Comparison of ENCODE assay signal across 11 cellular contexts in genomic region chr12:673849-674248, GRCh38. TPM values are rescaled to one million over a fixed set of nuclear protein-coding genes. Genes with fewer than 3 reads are reported as not detected.
DNase-seq lines count a peak whose midpoint lies in the region; ATAC-seq and TF ChIP-seq lines count a peak whose summit lies in the region.
"Had no signal": no experiment of that assay in that cellular context is flagged by ENCODE, and none has a peak within 500 bp of the region (broad histone marks: within the 10 kb centered on the region; RNA-seq: fewer than 3 reads in every experiment).

No MANE protein-coding gene starts in this region.

- peaks cover 29 to 74% (median 47%) of the 10 kb centered on the region in 4 donors for H3K4me1 Mint-ChIP-seq in CD4-positive, CD25-positive, alpha-beta regulatory T cell
- H3K4me1 Mint-ChIP-seq in activated T-helper 2 cell treated with anti-CD3 and anti-CD28 coated beads, Interferon-gamma antibody, Interleukin-2, Interleukin-4, amounts not matched to agents 10 μg/mL and 5 μg/mL and 100 μg/mL, durations not matched to agents 14 hours and 24 hours and 36 hours (ENCODE audit: low read depth): peaks cover 65% of the 10 kb centered on the region

- no peaks in the 10 kb centered on the region for H3K27me3 ChIP-seq in CD4-positive, CD25-positive, alpha-beta regulatory T cell (ENCODE audit: control insufficient read depth, insufficient read depth, low read length)
- no peaks in the 10 kb centered on the region for H3K27me3 ChIP-seq in ascending aorta
- H3K27me3 ChIP-seq: SJSA1, tibial nerve had no signal

- no peaks in the 10 kb centered on the region for H3K27me3 Mint-ChIP-seq in CD4-positive, CD25-positive, alpha-beta regulatory T cell
- H3K27me3 Mint-ChIP-seq in activated T-helper 2 cell treated with anti-CD3 and anti-CD28 coated beads, Interferon-gamma antibody, Interleukin-2, Interleukin-4, amounts not matched to agents 10 μg/mL and 5 μg/mL and 100 μg/mL, durations not matched to agents 14 hours and 24 hours and 36 hours (ENCODE audit: low read depth): no peaks in the 10 kb centered on the region

- H3K4me1 ChIP-seq in CD4-positive, CD25-positive, alpha-beta regulatory T cell (ENCODE audit: control insufficient read depth, insufficient read depth, low read length, poor library complexity, severe bottlenecking): peaks cover 57% of the 10 kb centered on the region
- no peaks in the 10 kb centered on the region for H3K4me1 ChIP-seq in ascending aorta
- H3K4me1 ChIP-seq: SJSA1 had no signal

- no peak for TF ChIP-seq CTCF in ascending aorta (IDR thresholded peaks at IDR 0.05)

- H3K36me3 ChIP-seq in CD4-positive, CD25-positive, alpha-beta regulatory T cell (ENCODE audit: control insufficient read depth, insufficient read depth, low read length): no peaks in the 10 kb centered on the region
- no peaks in the 10 kb centered on the region for H3K36me3 ChIP-seq in ascending aorta
- H3K36me3 ChIP-seq: SJSA1, tibial nerve had no signal

- H3K9me3 ChIP-seq in CD4-positive, CD25-positive, alpha-beta regulatory T cell (ENCODE audit: control insufficient read depth in 2 of 2, low read length in 2 of 2): no peaks in the 10 kb centered on the region
- no peaks in the 10 kb centered on the region for H3K9me3 ChIP-seq in ascending aorta
- H3K9me3 ChIP-seq: SJSA1, tibial nerve had no signal

- peak overlapping the region; percentile 84 for H3K4me3 ChIP-seq in CD4-positive, CD25-positive, alpha-beta regulatory T cell (ENCODE audit: low read depth, low read length)
- no peak overlapping the region for H3K4me3 ChIP-seq in ascending aorta
- H3K4me3 ChIP-seq: SJSA1, tibial nerve had no signal

- peak overlapping the region; percentile 84 to 99 (median 95) for H3K27ac Mint-ChIP-seq in CD4-positive, CD25-positive, alpha-beta regulatory T cell
- H3K27ac Mint-ChIP-seq in activated T-helper 2 cell treated with anti-CD3 and anti-CD28 coated beads, Interferon-gamma antibody, Interleukin-2, Interleukin-4, amounts not matched to agents 10 μg/mL and 5 μg/mL and 100 μg/mL, durations not matched to agents 14 hours and 24 hours and 36 hours: peak overlapping the region; percentile 69

- H3K27ac ChIP-seq in CD4-positive, CD25-positive, alpha-beta regulatory T cell (ENCODE audit: insufficient read depth, low read length, poor library complexity, severe bottlenecking): peak overlapping the region; percentile 96
- no peak overlapping the region for H3K27ac ChIP-seq in ascending aorta
- H3K27ac ChIP-seq: SJSA1, tibial nerve had no signal

- no peak for ATAC-seq in CD4-positive, CD25-positive, alpha-beta regulatory T cell (ENCODE audit: low read depth in 2 of 2)
- peak; percentile 29 for ATAC-seq in GM19328 (IDR thresholded peaks at IDR 0.05; ENCODE audit: unreplicated experiment)
- ATAC-seq in HG03066 (IDR thresholded peaks at IDR 0.05; ENCODE audit: low read depth, unreplicated experiment): peak; percentile 13

- no peaks in the 10 kb centered on the region for H3K36me3 Mint-ChIP-seq in CD4-positive, CD25-positive, alpha-beta regulatory T cell
- H3K36me3 Mint-ChIP-seq in activated T-helper 2 cell treated with anti-CD3 and anti-CD28 coated beads, Interferon-gamma antibody, Interleukin-2, Interleukin-4, amounts not matched to agents 10 μg/mL and 5 μg/mL and 100 μg/mL, durations not matched to agents 14 hours and 24 hours and 36 hours (ENCODE audit: low read depth): no peaks in the 10 kb centered on the region

- intact Hi-C loops in activated T-helper 2 cell treated with anti-CD3 and anti-CD28 coated beads, Interferon-gamma antibody, Interleukin-2, Interleukin-4, amounts not matched to agents 10 μg/mL and 5 μg/mL and 100 μg/mL, durations not matched to agents 14 hours and 24 hours and 36 hours (cut with micrococcal nuclease): loop anchor here (1.0 to 10.0 kb wide), 7 partner anchors 39 to 219 kb away; partner anchors contain the start of gene B4GALNT3
- intact Hi-C loops in ascending aorta (cut with DNase I) (no loop called here), posterior cingulate gyrus (cut with DNase I) (no loop called here)

- DNase-seq in CD4-positive, CD25-positive, alpha-beta regulatory T cell: no peak
- no peak for DNase-seq in activated T-helper 2 cell treated with anti-CD3 and anti-CD28 coated beads, Interferon-gamma antibody, Interleukin-2, Interleukin-4, amounts not matched to agents 10 μg/mL and 5 μg/mL and 100 μg/mL, durations not matched to agents 14 hours and 24 hours and 36 hours (ENCODE audit: low spot score)
- DNase-seq in ascending aorta (ENCODE audit: low spot score in 2 of 2): no peak
- no peak for DNase-seq in posterior cingulate gyrus
- no peak for DNase-seq in HuH-7.5 (ENCODE audit: low spot score)
- DNase-seq in DMS 273 (lab: John Stamatoyannopoulos, UW; ENCODE audit: unreplicated experiment): no peak
- DNase-seq: NCI-H1105 treated with DMSO at 0.1 percent for 48 hours had no signal

- no peaks in the 10 kb centered on the region for H3K9me3 Mint-ChIP-seq in CD4-positive, CD25-positive, alpha-beta regulatory T cell
- no peaks in the 10 kb centered on the region for H3K9me3 Mint-ChIP-seq in activated T-helper 2 cell treated with anti-CD3 and anti-CD28 coated beads, Interferon-gamma antibody, Interleukin-2, Interleukin-4, amounts not matched to agents 10 μg/mL and 5 μg/mL and 100 μg/mL, durations not matched to agents 14 hours and 24 hours and 36 hours

- peak overlapping the region; percentile 80 to 89 (median 82) for H3K4me3 Mint-ChIP-seq in CD4-positive, CD25-positive, alpha-beta regulatory T cell
- H3K4me3 Mint-ChIP-seq in activated T-helper 2 cell treated with anti-CD3 and anti-CD28 coated beads, Interferon-gamma antibody, Interleukin-2, Interleukin-4, amounts not matched to agents 10 μg/mL and 5 μg/mL and 100 μg/mL, durations not matched to agents 14 hours and 24 hours and 36 hours (ENCODE audit: low read depth): peak overlapping the region; percentile 58

RNA-seq across cellular contexts. Expression of gene NINJ2, which starts 10.6 kb away (rescaled TPM):
- total RNA-seq in CD4-positive, CD25-positive, alpha-beta regulatory T cell: 16.8 TPM
- 100 to 1,000 TPM; 106 to 170 (median 143) TPM for polyA plus RNA-seq in CD4-positive, CD25-positive, alpha-beta regulatory T cell
- 3.1 and 4.6 TPM in 2 replicates for total RNA-seq in activated T-helper 2 cell treated with anti-CD3 and anti-CD28 coated beads, Interferon-gamma antibody, Interleukin-2, Interleukin-4, amounts not matched to agents 10 μg/mL and 5 μg/mL and 100 μg/mL, durations not matched to agents 14 hours and 24 hours and 36 hours
- 24.1 TPM for total RNA-seq in ascending aorta
- total RNA-seq: SJSA1 had no signal

Comparison
In these comparisons a context has a peak if more than half of its experiments do, and no peak if none do; other contexts are left out.
1. ATAC-seq: peak in GM19328 (single experiment) and HG03066 (single experiment); none in CD4-positive, CD25-positive, alpha-beta regulatory T cell (0 of 2).